In the genomic region with DNA sequence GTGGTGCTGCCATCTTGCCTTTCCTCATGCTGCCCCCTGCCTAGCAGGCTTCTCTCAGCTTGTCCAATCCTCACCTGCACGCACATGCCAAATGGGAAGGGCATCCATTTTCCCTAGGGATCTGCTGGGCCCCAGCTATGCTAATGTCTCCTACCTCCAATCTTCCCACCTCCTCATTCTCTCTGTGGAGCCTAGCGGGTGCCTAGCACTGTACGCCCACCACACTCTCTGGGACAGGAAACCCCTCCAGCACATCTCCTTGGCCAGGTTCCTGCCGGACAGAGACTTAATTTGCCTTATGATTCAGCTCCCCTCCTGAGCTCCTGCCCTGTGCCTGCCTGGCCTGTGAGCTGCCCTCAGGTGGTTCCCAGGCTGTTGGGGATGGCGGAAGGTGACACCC, we compare ENCODE assay signal across 23 cellular contexts.
"Had no signal": no experiment of that assay in that cellular context is flagged by ENCODE, and none has a peak within 500 bp of the region (broad histone marks: within the 10 kb centered on the region; RNA-seq: fewer than 3 reads in every experiment).

No MANE protein-coding gene starts in this region.

- H3K27me3 Mint-ChIP-seq: activated naive CD4-positive, alpha-beta T cell treated with anti-CD3 and anti-CD28 coated beads, Interleukin-2, amount 50 U/mL, for 24 hours had no signal

- H3K4me3 Mint-ChIP-seq: activated CD8-positive, alpha-beta T cell treated with anti-CD3 and anti-CD28 coated beads, Interleukin-2, amount 10 ng/mL, durations not matched to agents 7 days and 5 days; activated naive CD4-positive, alpha-beta T cell treated with anti-CD3 and anti-CD28 coated beads, Interleukin-2, amount 50 U/mL, for 24 hours; activated T-helper 1 cell treated with anti-CD3 and anti-CD28 coated beads, Interleukin-12 subunit alpha, Interleukin-12 subunit beta, Interleukin-2, Interleukin-4 antibody, amounts not matched to agents 30 ng/mL and 10 ng/mL and 1 ng/mL, durations not matched to agents 14 hours and 24 hours and 36 hours had no signal

- H3K36me3 Mint-ChIP-seq: activated naive CD4-positive, alpha-beta T cell treated with anti-CD3 and anti-CD28 coated beads, Interleukin-2, amount 50 U/mL, for 24 hours had no signal

- H3K9me3 ChIP-seq: breast epithelium, Peyer's patch, SJCRH30, SK-N-SH had no signal

- DNase-seq: activated CD4-positive, alpha-beta T cell treated with anti-CD3 and anti-CD28 coated beads for 4 hours; activated CD8-positive, alpha-beta memory T cell treated with anti-CD3 and anti-CD28 coated beads, Interleukin-2, amount 50 U/mL, for 48 hours; activated CD8-positive, alpha-beta T cell treated with anti-CD3 and anti-CD28 coated beads, Interleukin-2, amount 10 ng/mL, durations not matched to agents 7 days and 5 days; activated effector memory CD4-positive, alpha-beta T cell treated with Interleukin-2 at 50 U/mL for 16 hours; activated naive CD4-positive, alpha-beta T cell; activated T-cell treated with anti-CD3 and anti-CD28 coated beads, Interleukin-2, amount 50 U/mL, for 1 hour; aorta; caudate nucleus; NCI-H1105 treated with DMSO at 0.1 percent for 48 hours; NCI-H1436 treated with DMSO at 0.1 percent for 48 hours; NCI-H187; NCI-H2081; NCI-H2171; NCI-H226; NCI-H82; Peyer's patch; Right ventricle myocardium superior; SJCRH30; SK-N-SH had no signal

- ATAC-seq: activated CD4-positive, CD25-positive, alpha-beta regulatory T cell treated with anti-CD3 and anti-CD28 coated beads, Interleukin-2, amount 50 U/mL, for 24 hours; activated CD8-positive, alpha-beta T cell treated with anti-CD3 and anti-CD28 coated beads, Interleukin-2, amount 10 ng/mL, durations not matched to agents 7 days and 5 days had no signal

- H3K27ac Mint-ChIP-seq: activated CD8-positive, alpha-beta T cell treated with anti-CD3 and anti-CD28 coated beads, Interleukin-2, amount 10 ng/mL, durations not matched to agents 7 days and 5 days; activated T-helper 1 cell treated with anti-CD3 and anti-CD28 coated beads, Interleukin-12 subunit alpha, Interleukin-12 subunit beta, Interleukin-2, Interleukin-4 antibody, amounts not matched to agents 30 ng/mL and 10 ng/mL and 1 ng/mL, durations not matched to agents 14 hours and 24 hours and 36 hours had no signal

- H3K9me3 Mint-ChIP-seq: activated naive CD4-positive, alpha-beta T cell treated with anti-CD3 and anti-CD28 coated beads, Interleukin-2, amount 50 U/mL, for 24 hours; activated T-helper 1 cell treated with anti-CD3 and anti-CD28 coated beads, Interleukin-12 subunit alpha, Interleukin-12 subunit beta, Interleukin-2, Interleukin-4 antibody, amounts not matched to agents 30 ng/mL and 10 ng/mL and 1 ng/mL, durations not matched to agents 14 hours and 24 hours and 36 hours had no signal
